Comparison of ENCODE assay signal across 8 cellular contexts in genomic region chr14:68977741-68978549, GRCh38. TPM values are rescaled to one million over a fixed set of nuclear protein-coding genes. Genes with fewer than 3 reads are reported as not detected.
DNase-seq lines count a peak whose midpoint lies in the region; ATAC-seq and TF ChIP-seq lines count a peak whose summit lies in the region.

No MANE protein-coding gene starts in this region.

- peak overlapping the region; percentile 62 to 76 for H3K4me3 ChIP-seq in esophagus (ENCODE audit: low read depth in 1 of 2, low read length in 2 of 2)
- peak overlapping the region; percentile 73 to 88 (median 80) for H3K4me3 ChIP-seq in tibial nerve

- H3K27me3 Mint-ChIP-seq in naive B cell = peaks cover 34 to 53% (median 51%) of the 10 kb centered on the region in 3 donors

- H3K27ac ChIP-seq in esophagus (ENCODE audit: low read depth in 2 of 2, low read length in 1 of 2) (peak overlapping the region; percentile 93 to 96), tibial nerve (peak overlapping the region; percentile 78 to 97 (median 91))

- peaks cover 0 to 2% of the 10 kb centered on the region in 2 donors for H3K36me3 ChIP-seq in esophagus (ENCODE audit: control insufficient read depth in 2 of 2, insufficient read depth in 2 of 2, low read length in 1 of 2)
- peaks cover 0 to 12% (median 0%) of the 10 kb centered on the region in 3 donors for H3K36me3 ChIP-seq in tibial nerve

- 1% methylated on average over 48 to 57 of the region's 57 CpGs for WGBS in esophagus, 2 donors
- 3 to 4% methylated on average over 28 to 45 of the region's 57 CpGs for WGBS in tibial nerve, 2 donors

- peak overlapping the region in 1 of 6 donors; percentile 20 for H3K27ac Mint-ChIP-seq in naive B cell

- peak; percentile 41 to 43 for TF ChIP-seq EP300 in tibial nerve (IDR thresholded peaks at IDR 0.05)

- H3K4me1 ChIP-seq in esophagus (ENCODE audit: control insufficient read depth in 2 of 2, insufficient read depth in 2 of 2, low read length in 1 of 2) (peaks cover 6 to 22% of the 10 kb centered on the region in 2 donors), tibial nerve (peaks cover 0 to 61% (median 20%) of the 10 kb centered on the region in 4 donors)

- peak in 1 of 5 experiments; percentile 13 for TF ChIP-seq CTCF in tibial nerve (IDR thresholded peaks at IDR 0.05)

- ATAC-seq in naive B cell (ENCODE audit: low read depth in 2 of 2) = peak; percentile 18 to 25

- DNase-seq in AG08396 (ENCODE audit: low spot score) = peak; percentile 85
- peak; percentile 78 for DNase-seq in NCI-H69 (lab: John Stamatoyannopoulos, UW)
- peak; percentile 61 for DNase-seq in activated T-cell treated with anti-CD3 and anti-CD28 coated beads, Interleukin-2, amount 50 U/mL, for 1 hour
- peak; percentile 5 for DNase-seq in naive B cell
- peak; percentile 39 to 47 for DNase-seq in tibial nerve (ENCODE audit: low spot score in 2 of 2)
- no peak for DNase-seq in NAMALWA (ENCODE audit: low spot score)

- peaks cover 0 to 7% (median 4%) of the 10 kb centered on the region in 7 donors for H3K9me3 Mint-ChIP-seq in naive B cell

- peak; percentile 66 for TF ChIP-seq POLR2A in GM18951 (IDR thresholded peaks at IDR 0.05; ENCODE audit: extremely low read depth, insufficient read depth, insufficient read length)
- TF ChIP-seq POLR2A in tibial nerve (IDR thresholded peaks at IDR 0.05) = peak in 1 of 2 donors; percentile 32

- H3K4me3 Mint-ChIP-seq in naive B cell = peak overlapping the region; percentile 48 to 87 (median 80)

- H3K36me3 Mint-ChIP-seq in naive B cell = no peaks in the 10 kb centered on the region

- no peaks in the 10 kb centered on the region for H3K27me3 ChIP-seq in esophagus (ENCODE audit: control insufficient read depth in 1 of 2, insufficient read depth in 2 of 2, low read length in 2 of 2)
- no peaks in the 10 kb centered on the region for H3K27me3 ChIP-seq in tibial nerve

- in situ Hi-C loops in GM18951 (cut with MboI; ENCODE audit: low sequenced_read_pairs, unreplicated experiment) = no loop called here

- H3K4me1 Mint-ChIP-seq in naive B cell = peaks cover 4 to 13% (median 13%) of the 10 kb centered on the region in 3 donors

- no peaks in the 10 kb centered on the region for H3K9me3 ChIP-seq in esophagus (ENCODE audit: control insufficient read depth in 2 of 2, insufficient read depth in 1 of 2, low read depth in 1 of 2, low read length in 1 of 2)
- no peaks in the 10 kb centered on the region for H3K9me3 ChIP-seq in tibial nerve

RNA-seq across cellular contexts. Expression of gene ACTN1, which starts 1.2 kb away (rescaled TPM):
- polyA plus RNA-seq in esophagus (10 to 100 TPM; 37.4 to 98.2 TPM), naive B cell (ENCODE audit: low read depth in 6 of 6) (1 to 10 TPM in 3 of 6 donors, under 1 TPM in 2, not detected in 1; 0.61 to 4.5 (median 2.4) TPM)
- total RNA-seq in tibial nerve = 100 to 1,000 TPM; 130 to 273 (median 152) TPM

Comparison
In these comparisons a context has a peak if more than half of its experiments do, and no peak if none do; other contexts are left out.
1. RNA of gene ACTN1, which starts 1.2 kb away (polyA plus RNA-seq): 37.4 to 98.2 TPM in esophagus; 0.61 to 4.5 TPM in naive B cell; every median in the first group is over 4 times any median in the second.